29 cellular contexts compared by ENCODE assay signal in the genomic region with DNA sequence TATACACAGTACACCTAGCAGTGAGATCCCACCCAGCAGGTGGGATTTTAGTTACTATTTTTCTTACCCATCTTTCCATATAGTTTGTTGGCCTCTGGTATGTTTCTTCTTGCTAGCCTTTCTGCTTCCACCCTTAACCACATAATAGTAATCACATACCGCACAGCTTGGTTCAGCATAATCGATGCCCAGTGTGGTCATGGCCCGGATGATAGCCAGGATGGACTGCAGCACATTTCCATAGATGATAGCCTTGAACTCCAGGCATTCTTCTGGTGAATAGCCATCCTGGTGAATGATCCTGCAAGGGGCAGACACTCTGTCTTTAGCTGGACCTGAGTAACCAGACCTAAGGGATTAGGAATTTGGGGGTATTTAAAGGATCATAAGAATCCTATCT. TPM values are rescaled to one million over a fixed set of nuclear protein-coding genes. Genes with fewer than 3 reads are reported as not detected.
"Had no signal": no experiment of that assay in that cellular context is flagged by ENCODE, and none has a peak within 500 bp of the region (broad histone marks: within the 10 kb centered on the region; RNA-seq: fewer than 3 reads in every experiment).

No MANE protein-coding gene starts in this region.

- H3K9me3 ChIP-seq: adrenal gland, ovary, prostate gland, thyroid gland, upper lobe of right lung had no signal

- DNase-seq: activated CD4-positive, alpha-beta T cell treated with anti-CD3 and anti-CD28 coated beads for 48 hours; activated CD4-positive, alpha-beta T cell treated with anti-CD3 and anti-CD28 coated beads, Interleukin-2, amount 50 U/mL, for 48 hours; activated CD8-positive, alpha-beta memory T cell treated with anti-CD3 and anti-CD28 coated beads for 24 hours; activated effector memory CD4-positive, alpha-beta T cell treated with anti-CD3 and anti-CD28 coated beads, Interleukin-2, amount 50 U/mL, for 16 hours; activated naive CD4-positive, alpha-beta T cell treated with anti-CD3 and anti-CD28 coated beads for 36 hours; activated naive CD8-positive, alpha-beta T cell treated with anti-CD3 and anti-CD28 coated beads for 36 hours; adrenal gland; aorta; caudate nucleus; cortex of kidney; effector memory CD8-positive, alpha-beta T cell; foreskin melanocyte; left ventricle myocardium superior; ovary; retina; stimulated activated CD4-positive, alpha-beta T cell treated with anti-CD3 and anti-CD28 coated beads, Interleukin-4, amount 100 ng/mL, for 24 hours; substantia nigra; T-helper 1 cell; thyroid gland; upper lobe of right lung had no signal

- H3K4me1 ChIP-seq: adrenal gland, prostate gland, thyroid gland, upper lobe of right lung had no signal

- H3K4me3 ChIP-seq: adrenal gland, ovary, prostate gland, skin epidermis, thyroid gland, upper lobe of right lung had no signal

- H3K27ac ChIP-seq: adrenal gland, ovary, prostate gland, skin epidermis, thyroid gland, upper lobe of right lung, VCaP had no signal

- H3K27me3 ChIP-seq: adrenal gland, ovary, thyroid gland, upper lobe of right lung had no signal

- H3K36me3 ChIP-seq: adrenal gland, ovary, prostate gland, thyroid gland, upper lobe of right lung had no signal

RNA-seq across cellular contexts. Expression of a gene that starts 9.5 kb away (rescaled TPM):
- total RNA-seq: aorta, chondrocyte, endothelial cell of umbilical vein, esophagus mucosa, glomerular endothelial cell, left ventricle myocardium superior, mucosa of gallbladder, ovary, prostate gland, sciatic nerve, thyroid gland, upper lobe of right lung had no signal
